17 cellular contexts compared by ENCODE assay signal in the genomic region with DNA sequence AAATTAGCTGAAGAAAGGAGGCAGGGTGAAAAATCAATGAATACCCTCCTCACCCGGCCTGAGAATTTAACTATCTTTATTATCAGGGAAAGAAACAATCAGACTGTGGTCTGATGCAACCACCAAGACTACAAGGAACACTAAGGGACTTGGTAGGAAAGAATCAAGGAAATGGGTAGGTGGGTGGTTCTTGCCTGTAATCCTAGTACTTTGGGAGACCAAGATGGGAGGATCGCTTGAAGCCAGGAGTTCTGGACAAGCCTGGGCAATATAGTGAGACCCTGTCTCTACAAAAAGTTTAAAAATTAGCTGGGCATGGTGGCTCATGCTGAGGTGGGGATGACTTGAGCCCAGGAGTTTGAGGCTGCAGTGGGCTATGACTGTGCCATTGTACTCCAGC.
"Had no signal": no experiment of that assay in that cellular context is flagged by ENCODE, and none has a peak within 500 bp of the region (broad histone marks: within the 10 kb centered on the region; RNA-seq: fewer than 3 reads in every experiment).

No MANE protein-coding gene starts in this region.

- H3K27me3 ChIP-seq: left lung, spleen, thyroid gland had no signal

- H3K9me3 ChIP-seq: left lung, lower lobe of right lung, spleen, thyroid gland had no signal

- H3K27ac ChIP-seq: left lung, lower lobe of right lung, spleen, thyroid gland had no signal

- DNase-seq: activated B cell treated with CpG ODN at 0.5 μM for 24 hours; activated gamma-delta T cell; activated naive CD4-positive, alpha-beta T cell treated with anti-CD3 and anti-CD28 coated beads, Interleukin-2, amount 10 ng/mL, durations not matched to agents 7 days and 5 days; activated T-cell treated with anti-CD3 and anti-CD28 coated beads, Interleukin-2, amount 50 U/mL, for 1 hour; amygdala; dermis blood vessel endothelial cell; effector CD4-positive, alpha-beta T cell; left lung; lower lobe of right lung; mesenchymal stem cell; naive thymus-derived CD8-positive, alpha-beta T cell; right cardiac atrium; spleen; SW 1271; thyroid gland had no signal

- H3K36me3 Mint-ChIP-seq: naive thymus-derived CD8-positive, alpha-beta T cell had no signal

- H3K27ac Mint-ChIP-seq: activated B cell treated with CpG ODN at 0.5 μM for 24 hours; activated naive CD4-positive, alpha-beta T cell treated with anti-CD3 and anti-CD28 coated beads, Interleukin-2, amount 10 ng/mL, durations not matched to agents 7 days and 5 days; stimulated activated naive CD8-positive, alpha-beta T cell treated with anti-CD3 and anti-CD28 coated beads, Interleukin-15, Interleukin-2, amounts not matched to agents 100 ng/mL and 50 ng/mL, for 24 hours; T-helper 1 cell treated with Interleukin-12 subunit alpha and Interleukin-12 subunit beta and Interleukin-4 antibody, amounts not matched to agents 30 μg/mL and 1 μg/mL, for 36 hours had no signal

- H3K27me3 Mint-ChIP-seq: activated B cell treated with CpG ODN at 0.5 μM for 24 hours; activated naive CD4-positive, alpha-beta T cell treated with anti-CD3 and anti-CD28 coated beads, Interleukin-2, amount 10 ng/mL, durations not matched to agents 7 days and 5 days; naive thymus-derived CD8-positive, alpha-beta T cell; stimulated activated naive CD8-positive, alpha-beta T cell treated with anti-CD3 and anti-CD28 coated beads, Interleukin-15, Interleukin-2, amounts not matched to agents 100 ng/mL and 50 ng/mL, for 24 hours had no signal

- H3K36me3 ChIP-seq: left lung, lower lobe of right lung, spleen, thyroid gland had no signal

- H3K9me3 Mint-ChIP-seq: activated B cell treated with CpG ODN at 0.5 μM for 24 hours; activated naive CD4-positive, alpha-beta T cell treated with anti-CD3 and anti-CD28 coated beads, Interleukin-2, amount 10 ng/mL, durations not matched to agents 7 days and 5 days; naive thymus-derived CD8-positive, alpha-beta T cell; stimulated activated naive CD8-positive, alpha-beta T cell treated with anti-CD3 and anti-CD28 coated beads, Interleukin-15, Interleukin-2, amounts not matched to agents 100 ng/mL and 50 ng/mL, for 24 hours; T-helper 1 cell treated with Interleukin-12 subunit alpha and Interleukin-12 subunit beta and Interleukin-4 antibody, amounts not matched to agents 30 μg/mL and 1 μg/mL, for 36 hours had no signal

- H3K4me1 Mint-ChIP-seq: activated naive CD4-positive, alpha-beta T cell treated with anti-CD3 and anti-CD28 coated beads, Interleukin-2, amount 10 ng/mL, durations not matched to agents 7 days and 5 days had no signal

- H3K4me3 Mint-ChIP-seq: activated B cell treated with CpG ODN at 0.5 μM for 24 hours; activated naive CD4-positive, alpha-beta T cell treated with anti-CD3 and anti-CD28 coated beads, Interleukin-2, amount 10 ng/mL, durations not matched to agents 7 days and 5 days; naive thymus-derived CD8-positive, alpha-beta T cell; stimulated activated naive CD8-positive, alpha-beta T cell treated with anti-CD3 and anti-CD28 coated beads, Interleukin-15, Interleukin-2, amounts not matched to agents 100 ng/mL and 50 ng/mL, for 24 hours; T-helper 1 cell treated with Interleukin-12 subunit alpha and Interleukin-12 subunit beta and Interleukin-4 antibody, amounts not matched to agents 30 μg/mL and 1 μg/mL, for 36 hours had no signal

- H3K4me3 ChIP-seq: left lung, lower lobe of right lung, spleen, thyroid gland had no signal
